ENCODE assay signal across 22 cellular contexts in the genomic region with DNA sequence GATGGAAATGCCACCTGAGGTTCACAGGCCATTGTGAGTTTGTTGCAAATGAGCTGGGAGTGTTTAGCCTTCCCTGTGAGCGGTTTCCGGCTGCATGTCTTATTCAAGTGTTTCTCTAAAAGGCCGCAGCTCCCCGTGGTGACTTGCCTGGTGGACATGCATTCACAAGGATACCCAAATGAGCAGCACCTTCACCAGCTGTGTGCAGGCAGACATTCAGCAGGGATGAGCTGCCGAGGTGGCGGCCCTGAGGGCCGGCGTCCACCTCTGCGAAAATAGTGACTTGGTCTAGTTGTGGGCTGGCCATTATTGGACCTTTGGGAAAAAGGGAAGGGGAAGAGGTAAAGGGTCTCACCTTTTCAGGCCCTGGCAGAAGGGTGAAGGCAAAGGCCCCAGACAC. TPM values are rescaled to one million over a fixed set of nuclear protein-coding genes. Genes with fewer than 3 reads are reported as not detected.
DNase-seq lines count a peak whose midpoint lies in the region; ATAC-seq and TF ChIP-seq lines count a peak whose summit lies in the region.
"Had no signal": no experiment of that assay in that cellular context is flagged by ENCODE, and none has a peak within 500 bp of the region (broad histone marks: within the 10 kb centered on the region; RNA-seq: fewer than 3 reads in every experiment).

No MANE protein-coding gene starts in this region.

- peaks cover 96% of the 10 kb centered on the region for H3K4me1 Mint-ChIP-seq in neural crest cell

- H3K27me3 Mint-ChIP-seq in neural crest cell (ENCODE audit: low read depth) = peaks cover 4% of the 10 kb centered on the region

- ATAC-seq in HG03439 (IDR thresholded peaks at IDR 0.05; ENCODE audit: unreplicated experiment) = no peak
- ATAC-seq: activated CD4-positive, CD25-positive, alpha-beta regulatory T cell treated with anti-CD3 and anti-CD28 coated beads, Interleukin-2, amount 50 U/mL, for 24 hours; left ventricle myocardium superior had no signal

- H3K4me3 Mint-ChIP-seq in neural crest cell = peak overlapping the region; percentile 78
- H3K4me3 Mint-ChIP-seq: activated CD4-positive, alpha-beta memory T cell treated with anti-CD3 and anti-CD28 coated beads for 36 hours had no signal

- H3K9ac ChIP-seq in HUES6 (ENCODE audit: low read length) = peak overlapping the region; percentile 53
- H3K9ac ChIP-seq: BLaER1 had no signal

- H3K36me3 ChIP-seq in BE2C = peaks cover 3% of the 10 kb centered on the region
- H3K36me3 ChIP-seq in HUES6 (ENCODE audit: control insufficient read depth, insufficient read depth, low read length) = no peaks in the 10 kb centered on the region
- H3K36me3 ChIP-seq in iPS DF 6.9 (ENCODE audit: control insufficient read depth, insufficient read depth, low read length) = no peaks in the 10 kb centered on the region
- H3K36me3 ChIP-seq: BLaER1 had no signal

- H3K4me1 ChIP-seq in BE2C = peaks cover 63% of the 10 kb centered on the region
- H3K4me1 ChIP-seq in HUES6 (ENCODE audit: control insufficient read depth, insufficient read depth, low read length) = peaks cover 86% of the 10 kb centered on the region
- H3K4me1 ChIP-seq in iPS DF 6.9 (ENCODE audit: control insufficient read depth, insufficient read depth, low read length) = peaks cover 31% of the 10 kb centered on the region

- TF ChIP-seq CTCF in BE2C (IDR thresholded peaks at IDR 0.05; ENCODE audit: low read depth, low read length) (no peak), neural crest cell (conservative IDR thresholded peaks at IDR 0.05) (no peak)

- DNase-seq in BE2C (peak; percentile 5), iPS DF 6.9 (ENCODE audit: low read depth, low spot score) (peak; percentile 75), neural crest cell (ENCODE audit: low read depth, low spot score) (no peak), SW480 (ENCODE audit: low spot score) (no peak), SIG-M5 treated with dmso at 0.1 percent for 504 hours (lab: John Stamatoyannopoulos, UW; ENCODE audit: unreplicated experiment) (no peak)
- DNase-seq: ACHN; activated CD4-positive, alpha-beta memory T cell treated with anti-CD3 and anti-CD28 coated beads for 36 hours; activated CD8-positive, alpha-beta memory T cell treated with anti-CD3 and anti-CD28 coated beads, Interleukin-2, amount 50 U/mL, for 48 hours; COR-L47; left ventricle myocardium superior; NCI-H1092; NCI-H2081; NCI-H510A treated with DMSO at 0.1 percent for 48 hours; nucleus accumbens; SHP77 treated with DMSO at 0.1 percent for 48 hours; small intestine; stimulated activated CD4-positive, alpha-beta T cell treated with anti-CD3 and anti-CD28 coated beads, Interleukin-2, amount 100 ng/mL, for 24 hours had no signal

- H3K27ac ChIP-seq in HUES6 (ENCODE audit: low read depth, low read length) (peak overlapping the region; percentile 66; the same call in 1 of the 2 replicates), iPS DF 6.9 (ENCODE audit: low read length) (no peak overlapping the region)
- H3K27ac ChIP-seq: BLaER1 had no signal

- H3K9me3 Mint-ChIP-seq in neural crest cell = no peaks in the 10 kb centered on the region
- H3K9me3 Mint-ChIP-seq: activated CD4-positive, alpha-beta memory T cell treated with anti-CD3 and anti-CD28 coated beads for 36 hours; activated T-helper 2 cell treated with anti-CD3 and anti-CD28 coated beads, Interferon-gamma antibody, Interleukin-2, Interleukin-4, amounts not matched to agents 10 μg/mL and 5 μg/mL and 100 μg/mL, durations not matched to agents 14 hours and 24 hours and 36 hours had no signal

- H3K27ac Mint-ChIP-seq in neural crest cell (ENCODE audit: unreplicated experiment) = peak overlapping the region; percentile 90
- H3K27ac Mint-ChIP-seq: activated CD4-positive, alpha-beta memory T cell treated with anti-CD3 and anti-CD28 coated beads for 36 hours; activated T-helper 2 cell treated with anti-CD3 and anti-CD28 coated beads, Interferon-gamma antibody, Interleukin-2, Interleukin-4, amounts not matched to agents 10 μg/mL and 5 μg/mL and 100 μg/mL, durations not matched to agents 14 hours and 24 hours and 36 hours had no signal

- no CpG with 5 or more reads among the region's 9 CpGs for WGBS in iPS DF 6.9 (ENCODE audit: insufficient coverage, insufficient read length)

- H3K27me3 ChIP-seq in BE2C (no peaks in the 10 kb centered on the region), HUES6 (ENCODE audit: control insufficient read depth, insufficient read depth, low read length) (no peaks in the 10 kb centered on the region), iPS DF 6.9 (ENCODE audit: control insufficient read depth, insufficient read depth, low read length) (no peaks in the 10 kb centered on the region)
- H3K27me3 ChIP-seq: BLaER1 had no signal

- H3K36me3 Mint-ChIP-seq in neural crest cell (ENCODE audit: low read depth) = no peaks in the 10 kb centered on the region
- H3K36me3 Mint-ChIP-seq: activated CD4-positive, alpha-beta memory T cell treated with anti-CD3 and anti-CD28 coated beads for 36 hours had no signal

- H3K4me3 ChIP-seq in BE2C (ENCODE audit: low read depth, low read length) (no peak overlapping the region), HUES6 (ENCODE audit: low read depth, low read length) (no peak overlapping the region), iPS DF 6.9 (ENCODE audit: low read length) (no peak overlapping the region)
- H3K4me3 ChIP-seq: BLaER1 had no signal

- H3K9me3 ChIP-seq in BE2C (no peaks in the 10 kb centered on the region), HUES6 (ENCODE audit: control insufficient read depth, insufficient read depth, low read depth, low read length) (no peaks in the 10 kb centered on the region), iPS DF 6.9 (ENCODE audit: control insufficient read depth, insufficient read depth, low read length) (no peaks in the 10 kb centered on the region)
- H3K9me3 ChIP-seq: BLaER1 had no signal

RNA-seq across cellular contexts. Expression of a gene that starts 23.4 kb away (rescaled TPM):
- 14.1 TPM for polyA plus RNA-seq in BE2C (2012; ENCODE audit: insufficient read depth, insufficient read length, low read depth)
- 33.2 and 35.1 TPM in 2 replicates for total RNA-seq in neural crest cell
- total RNA-seq: activated CD4-positive, alpha-beta memory T cell treated with anti-CD3 and anti-CD28 coated beads for 36 hours; activated T-helper 2 cell treated with anti-CD3 and anti-CD28 coated beads, Interferon-gamma antibody, Interleukin-2, Interleukin-4, amounts not matched to agents 10 μg/mL and 5 μg/mL and 100 μg/mL, durations not matched to agents 14 hours and 24 hours and 36 hours had no signal

Comparison
In these comparisons a context has a peak if more than half of its experiments do, and no peak if none do; other contexts are left out.
1. DNase-seq: peak in BE2C (single experiment) and iPS DF 6.9 (single experiment); none in neural crest cell (single experiment), SW480 (single experiment) and SIG-M5 treated with dmso at 0.1 percent for 504 hours (single experiment).